In genomic region chr17:76384222-76384986, GRCh38 we compare ENCODE assay signal across 1 cellular context.
TF ChIP-seq lines count a peak whose summit lies in the region.

Gene SPHK1 (plus strand): TSS chr17:76384609. CDS start chr17:76385645, 1,036 bp downstream.

TF ChIP-seq in GM12878, 131 proteins besides CTCF, POLR2A, EP300 and RAD21 (continued from another document and continues in another):
- TF ChIP-seq GABPA (IDR thresholded peaks at IDR 0.05; ENCODE audit: low read depth) (no peak), ZNF217 (IDR thresholded peaks at IDR 0.05) (peak; percentile 47; the same call in 1 of the 2 replicates), SREBF2 (IDR thresholded peaks at IDR 0.05; ENCODE audit: low read length) (no peak), RB1 (IDR thresholded peaks at IDR 0.05; ENCODE audit: borderline replicate concordance) (no peak; the same call in 1 of the 2 replicates), EGR1 (IDR thresholded peaks at IDR 0.05; ENCODE audit: borderline replicate concordance in 1 of 2, low read depth in 2 of 2, low read length in 2 of 2) (peak in 1 of 2 experiments; percentile 49; a peak in 1 of 3 replicates), ZBTB11 (CRISPR knock-in tag; IDR thresholded peaks at IDR 0.05) (no peak), PML (IDR thresholded peaks at IDR 0.05; ENCODE audit: low read length) (no peak), SUZ12 (IDR thresholded peaks at IDR 0.05; ENCODE audit: unreplicated experiment) (no peak), IKZF1 (conservative IDR thresholded peaks at IDR 0.05) (peak; percentile 71), KAT2A (conservative IDR thresholded peaks at IDR 0.05; ENCODE audit: control insufficient read depth, low read depth, low read length) (no peak), BCL11A (IDR thresholded peaks at IDR 0.05; ENCODE audit: low read depth, low read length) (no peak), GATAD2B (conservative IDR thresholded peaks at IDR 0.05; ENCODE audit: low read depth) (peak; percentile 76; the same call in 1 of the 2 replicates), NR2C2 (IDR thresholded peaks at IDR 0.05; ENCODE audit: borderline replicate concordance, control insufficient read depth, insufficient read length, low read depth) (no peak), HCFC1 (IDR thresholded peaks at IDR 0.05; ENCODE audit: low read length) (no peak), NRF1 (conservative IDR thresholded peaks at IDR 0.05; ENCODE audit: low read depth, low read length) (no peak), BHLHE40 (IDR thresholded peaks at IDR 0.05; ENCODE audit: borderline replicate concordance in 1 of 2, low read depth in 2 of 2, low read length in 1 of 2) (peak; percentile 4 to 71; a peak in 2 of 4 replicates), E2F8 (IDR thresholded peaks at IDR 0.05; ENCODE audit: low read depth, partially characterized antibody) (no peak), TBL1XR1 (IDR thresholded peaks at IDR 0.05; ENCODE audit: low read depth, low read length) (no peak), JUND (IDR thresholded peaks at IDR 0.05; ENCODE audit: low read depth, low read length) (no peak), JUNB (IDR thresholded peaks at IDR 0.05) (no peak), ZBTB33 (IDR thresholded peaks at IDR 0.05) (no peak), BCL3 (IDR thresholded peaks at IDR 0.05; ENCODE audit: borderline replicate concordance, insufficient read depth, low read depth, low read length, poor library complexity, severe bottlenecking) (no peak), RCOR1 (conservative IDR thresholded peaks at IDR 0.05; ENCODE audit: low read depth, low read length) (no peak), NR2C1 (IDR thresholded peaks at IDR 0.05) (no peak), BACH1 (IDR thresholded peaks at IDR 0.05; ENCODE audit: borderline replicate concordance) (0 out of 2 replicates have a peak, but pooled peaks have one; percentile 47), MEF2A (IDR thresholded peaks at IDR 0.05; ENCODE audit: insufficient read depth, low read depth, low read length) (no peak), ZBED1 (IDR thresholded peaks at IDR 0.05; ENCODE audit: borderline replicate concordance) (no peak), ZSCAN29 (IDR thresholded peaks at IDR 0.05) (0 out of 2 replicates have a peak, but pooled peaks have one; percentile 29), SMAD5 (IDR thresholded peaks at IDR 0.05; ENCODE audit: low read depth) (no peak), TCF12 (IDR thresholded peaks at IDR 0.05; ENCODE audit: low read depth, low read length) (no peak), ESRRA (IDR thresholded peaks at IDR 0.05; ENCODE audit: low read length) (no peak), ZNF24 (IDR thresholded peaks at IDR 0.05) (no peak), MAX (IDR thresholded peaks at IDR 0.05; ENCODE audit: low read depth, low read length) (no peak; the same call in 1 of the 2 replicates), SRF (IDR thresholded peaks at IDR 0.05; ENCODE audit: low read depth in 2 of 2, low read length in 2 of 2) (no peak), CBX3 (IDR thresholded peaks at IDR 0.05; ENCODE audit: borderline replicate concordance, low read depth) (no peak), DPF2 (IDR thresholded peaks at IDR 0.05) (peak; percentile 60), FOS (IDR thresholded peaks at IDR 0.05; ENCODE audit: borderline replicate concordance, extremely low read depth, insufficient read length) (no peak), MXI1 (IDR thresholded peaks at IDR 0.05; ENCODE audit: low read depth, low read length) (no peak), CREB1 (IDR thresholded peaks at IDR 0.05; ENCODE audit: low read depth) (no peak), LARP7 (IDR thresholded peaks at IDR 0.05) (peak; percentile 64)
- TF ChIP-seq, protein P1, sequence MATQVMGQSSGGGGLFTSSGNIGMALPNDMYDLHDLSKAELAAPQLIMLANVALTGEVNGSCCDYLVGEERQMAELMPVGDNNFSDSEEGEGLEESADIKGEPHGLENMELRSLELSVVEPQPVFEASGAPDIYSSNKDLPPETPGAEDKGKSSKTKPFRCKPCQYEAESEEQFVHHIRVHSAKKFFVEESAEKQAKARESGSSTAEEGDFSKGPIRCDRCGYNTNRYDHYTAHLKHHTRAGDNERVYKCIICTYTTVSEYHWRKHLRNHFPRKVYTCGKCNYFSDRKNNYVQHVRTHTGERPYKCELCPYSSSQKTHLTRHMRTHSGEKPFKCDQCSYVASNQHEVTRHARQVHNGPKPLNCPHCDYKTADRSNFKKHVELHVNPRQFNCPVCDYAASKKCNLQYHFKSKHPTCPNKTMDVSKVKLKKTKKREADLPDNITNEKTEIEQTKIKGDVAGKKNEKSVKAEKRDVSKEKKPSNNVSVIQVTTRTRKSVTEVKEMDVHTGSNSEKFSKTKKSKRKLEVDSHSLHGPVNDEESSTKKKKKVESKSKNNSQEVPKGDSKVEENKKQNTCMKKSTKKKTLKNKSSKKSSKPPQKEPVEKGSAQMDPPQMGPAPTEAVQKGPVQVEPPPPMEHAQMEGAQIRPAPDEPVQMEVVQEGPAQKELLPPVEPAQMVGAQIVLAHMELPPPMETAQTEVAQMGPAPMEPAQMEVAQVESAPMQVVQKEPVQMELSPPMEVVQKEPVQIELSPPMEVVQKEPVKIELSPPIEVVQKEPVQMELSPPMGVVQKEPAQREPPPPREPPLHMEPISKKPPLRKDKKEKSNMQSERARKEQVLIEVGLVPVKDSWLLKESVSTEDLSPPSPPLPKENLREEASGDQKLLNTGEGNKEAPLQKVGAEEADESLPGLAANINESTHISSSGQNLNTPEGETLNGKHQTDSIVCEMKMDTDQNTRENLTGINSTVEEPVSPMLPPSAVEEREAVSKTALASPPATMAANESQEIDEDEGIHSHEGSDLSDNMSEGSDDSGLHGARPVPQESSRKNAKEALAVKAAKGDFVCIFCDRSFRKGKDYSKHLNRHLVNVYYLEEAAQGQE (IDR thresholded peaks at IDR 0.05; ENCODE audit: low read depth, low read length), result no peak
- TF ChIP-seq, protein P2, sequence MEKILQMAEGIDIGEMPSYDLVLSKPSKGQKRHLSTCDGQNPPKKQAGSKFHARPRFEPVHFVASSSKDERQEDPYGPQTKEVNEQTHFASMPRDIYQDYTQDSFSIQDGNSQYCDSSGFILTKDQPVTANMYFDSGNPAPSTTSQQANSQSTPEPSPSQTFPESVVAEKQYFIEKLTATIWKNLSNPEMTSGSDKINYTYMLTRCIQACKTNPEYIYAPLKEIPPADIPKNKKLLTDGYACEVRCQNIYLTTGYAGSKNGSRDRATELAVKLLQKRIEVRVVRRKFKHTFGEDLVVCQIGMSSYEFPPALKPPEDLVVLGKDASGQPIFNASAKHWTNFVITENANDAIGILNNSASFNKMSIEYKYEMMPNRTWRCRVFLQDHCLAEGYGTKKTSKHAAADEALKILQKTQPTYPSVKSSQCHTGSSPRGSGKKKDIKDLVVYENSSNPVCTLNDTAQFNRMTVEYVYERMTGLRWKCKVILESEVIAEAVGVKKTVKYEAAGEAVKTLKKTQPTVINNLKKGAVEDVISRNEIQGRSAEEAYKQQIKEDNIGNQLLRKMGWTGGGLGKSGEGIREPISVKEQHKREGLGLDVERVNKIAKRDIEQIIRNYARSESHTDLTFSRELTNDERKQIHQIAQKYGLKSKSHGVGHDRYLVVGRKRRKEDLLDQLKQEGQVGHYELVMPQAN (conservative IDR thresholded peaks at IDR 0.05), result 0 out of 2 replicates have a peak, but pooled peaks have one; percentile 27
- TF ChIP-seq, protein P3, sequence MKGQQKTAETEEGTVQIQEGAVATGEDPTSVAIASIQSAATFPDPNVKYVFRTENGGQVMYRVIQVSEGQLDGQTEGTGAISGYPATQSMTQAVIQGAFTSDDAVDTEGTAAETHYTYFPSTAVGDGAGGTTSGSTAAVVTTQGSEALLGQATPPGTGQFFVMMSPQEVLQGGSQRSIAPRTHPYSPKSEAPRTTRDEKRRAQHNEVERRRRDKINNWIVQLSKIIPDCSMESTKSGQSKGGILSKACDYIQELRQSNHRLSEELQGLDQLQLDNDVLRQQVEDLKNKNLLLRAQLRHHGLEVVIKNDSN (IDR thresholded peaks at IDR 0.05; ENCODE audit: borderline replicate concordance, extremely low read length, insufficient read depth, low read depth, low read length), result no peak
- TF ChIP-seq, protein P4, sequence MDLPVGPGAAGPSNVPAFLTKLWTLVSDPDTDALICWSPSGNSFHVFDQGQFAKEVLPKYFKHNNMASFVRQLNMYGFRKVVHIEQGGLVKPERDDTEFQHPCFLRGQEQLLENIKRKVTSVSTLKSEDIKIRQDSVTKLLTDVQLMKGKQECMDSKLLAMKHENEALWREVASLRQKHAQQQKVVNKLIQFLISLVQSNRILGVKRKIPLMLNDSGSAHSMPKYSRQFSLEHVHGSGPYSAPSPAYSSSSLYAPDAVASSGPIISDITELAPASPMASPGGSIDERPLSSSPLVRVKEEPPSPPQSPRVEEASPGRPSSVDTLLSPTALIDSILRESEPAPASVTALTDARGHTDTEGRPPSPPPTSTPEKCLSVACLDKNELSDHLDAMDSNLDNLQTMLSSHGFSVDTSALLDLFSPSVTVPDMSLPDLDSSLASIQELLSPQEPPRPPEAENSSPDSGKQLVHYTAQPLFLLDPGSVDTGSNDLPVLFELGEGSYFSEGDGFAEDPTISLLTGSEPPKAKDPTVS (IDR thresholded peaks at IDR 0.05; ENCODE audit: low read depth, low read length), result no peak
- TF ChIP-seq, protein P5, sequence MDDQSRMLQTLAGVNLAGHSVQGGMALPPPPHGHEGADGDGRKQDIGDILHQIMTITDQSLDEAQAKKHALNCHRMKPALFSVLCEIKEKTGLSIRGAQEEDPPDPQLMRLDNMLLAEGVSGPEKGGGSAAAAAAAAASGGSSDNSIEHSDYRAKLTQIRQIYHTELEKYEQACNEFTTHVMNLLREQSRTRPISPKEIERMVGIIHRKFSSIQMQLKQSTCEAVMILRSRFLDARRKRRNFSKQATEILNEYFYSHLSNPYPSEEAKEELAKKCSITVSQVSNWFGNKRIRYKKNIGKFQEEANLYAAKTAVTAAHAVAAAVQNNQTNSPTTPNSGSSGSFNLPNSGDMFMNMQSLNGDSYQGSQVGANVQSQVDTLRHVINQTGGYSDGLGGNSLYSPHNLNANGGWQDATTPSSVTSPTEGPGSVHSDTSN (IDR thresholded peaks at IDR 0.05; ENCODE audit: insufficient replicate concordance, low read depth, low read length), result no peak
